Comparison of ENCODE assay signal across 8 cellular contexts in genomic region chr11:24496728-24497396, GRCh38. TPM values are rescaled to one million over a fixed set of nuclear protein-coding genes. Genes with fewer than 3 reads are reported as not detected.
DNase-seq lines count a peak whose midpoint lies in the region; ATAC-seq and TF ChIP-seq lines count a peak whose summit lies in the region.

TSS of gene LUZP2 (plus strand) at chr11:24497053.

- POLR2A ChIA-PET in BJ (lab: Charles Lee): no interaction called here

- ATAC-seq in stimulated activated naive CD8-positive, alpha-beta T cell treated with anti-CD3 and anti-CD28 coated beads, Interleukin-15, Interleukin-2, amounts not matched to agents 100 U/mL and 50 U/mL, for 24 hours: no peak
- ATAC-seq in GM18867 (IDR thresholded peaks at IDR 0.05; ENCODE audit: unreplicated experiment): no peak

- no peaks in the 10 kb centered on the region for H3K9me3 Mint-ChIP-seq in endothelial cell (ENCODE audit: unreplicated experiment)

- TF ChIP-seq CTCF in BJ (IDR thresholded peaks at IDR 0.05; ENCODE audit: insufficient read depth, low read depth, low read length) (no peak), endothelial cell (IDR thresholded peaks at IDR 0.05; ENCODE audit: unreplicated experiment) (no peak)

- peaks cover 6% of the 10 kb centered on the region for H3K27me3 Mint-ChIP-seq in endothelial cell (ENCODE audit: unreplicated experiment)

- CTCF ChIA-PET in BJ (lab: Yijun Ruan, JAX): no interaction called here

- H3K27me3 ChIP-seq in BJ (ENCODE audit: control insufficient read depth, insufficient read depth, low read length): 0 out of 2 replicates have a peak, but pooled peaks cover 1% of the 10 kb centered on the region

- H3K27ac Mint-ChIP-seq in endothelial cell (ENCODE audit: unreplicated experiment): peak within 1 kb of the TSS; percentile 12

- H3K4me1 Mint-ChIP-seq in endothelial cell (ENCODE audit: unreplicated experiment): peaks cover 2% of the 10 kb centered on the region

- H3K36me3 ChIP-seq in BJ (ENCODE audit: control insufficient read depth, insufficient read depth, low read length): no peaks in the 10 kb centered on the region

- DNase-seq in BJ (ENCODE audit: low read depth) (no peak), NCI-H2227 treated with DMSO at 0.1 percent for 48 hours (lab: John Stamatoyannopoulos, UW) (peak; percentile 73), endothelial cell (ENCODE audit: low spot score) (peak; percentile 45), midbrain (lab: John Stamatoyannopoulos, UW) (peak; percentile 43), NK-92 (lab: John Stamatoyannopoulos, UW; ENCODE audit: unreplicated experiment) (no peak), cortex of kidney (lab: John Stamatoyannopoulos, UW) (no peak)
- no peak for DNase-seq in stimulated activated naive CD8-positive, alpha-beta T cell treated with anti-CD3 and anti-CD28 coated beads, Interleukin-15, Interleukin-2, amounts not matched to agents 100 U/mL and 50 U/mL, for 24 hours

- peak within 1 kb of the TSS; percentile 18 for H3K4me3 ChIP-seq in BJ (ENCODE audit: low read depth, low read length)

- no peaks in the 10 kb centered on the region for H3K36me3 Mint-ChIP-seq in endothelial cell (ENCODE audit: low read depth, unreplicated experiment)

- peak within 1 kb of the TSS; percentile 90 for H3K4me3 Mint-ChIP-seq in endothelial cell (ENCODE audit: unreplicated experiment)

RNA-seq across cellular contexts. Expression of gene LUZP2, which starts in this region (rescaled TPM):
- 0.05 and 0.07 TPM in 2 replicates for polyA plus RNA-seq in BJ (2011; rRNA removed)
- polyA minus RNA-seq in BJ (2011; rRNA and poly(A)+ RNA removed): 0.10 TPM in 1 of 2 replicates, not detected in the other
- 0.10 TPM for total RNA-seq in endothelial cell (ENCODE audit: unreplicated experiment)

Comparison
In these comparisons a context has a peak if more than half of its experiments do, and no peak if none do; other contexts are left out.
1. Peak in DNase-seq in endothelial cell; RNA of the gene not detected or under 1 TPM.
2. DNase-seq: peak in NCI-H2227 treated with DMSO at 0.1 percent for 48 hours (single experiment) and midbrain (single experiment); none in BJ (single experiment), stimulated activated naive CD8-positive, alpha-beta T cell treated with anti-CD3 and anti-CD28 coated beads, Interleukin-15, Interleukin-2, amounts not matched to agents 100 U/mL and 50 U/mL, for 24 hours (single experiment), NK-92 (single experiment) and cortex of kidney (single experiment).